In genomic region chr1:30353637-30354036, GRCh38 we compare ENCODE assay signal across 13 cellular contexts.
DNase-seq lines count a peak whose midpoint lies in the region; ATAC-seq and TF ChIP-seq lines count a peak whose summit lies in the region.
"Had no signal": no experiment of that assay in that cellular context is flagged by ENCODE, and none has a peak within 500 bp of the region (broad histone marks: within the 10 kb centered on the region; RNA-seq: fewer than 3 reads in every experiment).

No MANE protein-coding gene starts in this region.

- no peak overlapping the region for H3K4me3 ChIP-seq in smooth muscle cell
- H3K4me3 ChIP-seq in CD4-positive, alpha-beta memory T cell (ENCODE audit: low read length in 2 of 2) = no peak overlapping the region

- H3K27ac Mint-ChIP-seq in activated T-cell treated with anti-CD3 and anti-CD28 coated beads, Interleukin-2, amount 50 U/mL, for 72 hours = no peak overlapping the region
- H3K27ac Mint-ChIP-seq in CD4-positive, alpha-beta memory T cell = no peak overlapping the region

- no peaks in the 10 kb centered on the region for H4K20me1 ChIP-seq in smooth muscle cell (ENCODE audit: low read depth)

- ATAC-seq in Right ventricle myocardium superior (ENCODE audit: poor library complexity) = peak; percentile 61
- ATAC-seq in Right ventricle myocardium inferior = no peak
- ATAC-seq in activated T-cell treated with anti-CD3 and anti-CD28 coated beads, Interleukin-2, amount 50 U/mL, for 72 hours (replicated peaks in 1 of 2) = no peak
- no peak for ATAC-seq in GM18511 (IDR thresholded peaks at IDR 0.05; ENCODE audit: unreplicated experiment)

- no peak overlapping the region for H3K4me3 Mint-ChIP-seq in activated T-cell treated with anti-CD3 and anti-CD28 coated beads, Interleukin-2, amount 50 U/mL, for 72 hours
- H3K4me3 Mint-ChIP-seq in CD4-positive, alpha-beta memory T cell = no peak overlapping the region

- H3K9me3 Mint-ChIP-seq in activated T-cell treated with anti-CD3 and anti-CD28 coated beads, Interleukin-2, amount 50 U/mL, for 72 hours = no peaks in the 10 kb centered on the region
- H3K9me3 Mint-ChIP-seq in CD4-positive, alpha-beta memory T cell = peaks cover 0 to 11% (median 5%) of the 10 kb centered on the region in 8 donors

- no peak overlapping the region for H2AFZ ChIP-seq in smooth muscle cell (ENCODE audit: low read depth)
- H2AFZ ChIP-seq: parathyroid adenoma had no signal

- no peaks in the 10 kb centered on the region for H3K36me3 ChIP-seq in smooth muscle cell (ENCODE audit: low read depth)
- H3K36me3 ChIP-seq in CD4-positive, alpha-beta memory T cell (ENCODE audit: insufficient read depth, low read length) = no peaks in the 10 kb centered on the region

- DNase-seq in Right ventricle myocardium superior (no peak), Right ventricle myocardium inferior (ENCODE audit: missing footprints) (no peak), RKO (ENCODE audit: low spot score) (peak; percentile 22), fibroblast of peridontal ligament (ENCODE audit: extremely low read depth) (peak; percentile 1), smooth muscle cell (lab: John Stamatoyannopoulos, UW; ENCODE audit: unreplicated experiment) (no peak)
- DNase-seq in activated T-cell treated with anti-CD3 and anti-CD28 coated beads, Interleukin-2, amount 50 U/mL, for 72 hours = no peak
- DNase-seq in CD4-positive, alpha-beta memory T cell = no peak
- DNase-seq: ACHN, EL, erythroblast, NCI-H1436 treated with DMSO at 0.1 percent for 48 hours had no signal

- no peak overlapping the region for H3K27ac ChIP-seq in smooth muscle cell (ENCODE audit: low read depth)
- H3K27ac ChIP-seq in CD4-positive, alpha-beta memory T cell (ENCODE audit: low read depth, low read length) = no peak overlapping the region
- H3K27ac ChIP-seq: parathyroid adenoma had no signal

- no peaks in the 10 kb centered on the region for H3K36me3 Mint-ChIP-seq in activated T-cell treated with anti-CD3 and anti-CD28 coated beads, Interleukin-2, amount 50 U/mL, for 72 hours (ENCODE audit: insufficient read depth in 2 of 2)
- peaks cover 0 to 3% of the 10 kb centered on the region in 2 donors for H3K36me3 Mint-ChIP-seq in CD4-positive, alpha-beta memory T cell

- no peak overlapping the region for H3K4me2 ChIP-seq in smooth muscle cell

- H3K27me3 ChIP-seq in smooth muscle cell (ENCODE audit: low read depth) = peaks cover 13% of the 10 kb centered on the region
- no peaks in the 10 kb centered on the region for H3K27me3 ChIP-seq in CD4-positive, alpha-beta memory T cell (ENCODE audit: insufficient read depth, low read length)

- TF ChIP-seq CTCF in smooth muscle cell (IDR thresholded peaks at IDR 0.05; ENCODE audit: borderline replicate concordance, insufficient read depth, poor library complexity, severe bottlenecking) = peak; percentile 35

- intact Hi-C loops in Right ventricle myocardium superior (cut with DNase I) (loop anchor here (10.0 kb wide), 1 partner anchor 351 kb away; no protein-coding TSS in a partner anchor), Right ventricle myocardium inferior (cut with DNase I) (loop anchor here (10.0 kb wide), 1 partner anchor 351 kb away; no protein-coding TSS in a partner anchor)
- intact Hi-C loops in CD4-positive, alpha-beta memory T cell (cut with micrococcal nuclease) = no loop called here

- H3K79me2 ChIP-seq in smooth muscle cell (ENCODE audit: low read depth) = no peaks in the 10 kb centered on the region
- H3K79me2 ChIP-seq: parathyroid adenoma had no signal

- no peaks in the 10 kb centered on the region for H3F3A ChIP-seq in smooth muscle cell (ENCODE audit: low read depth)

- no peaks in the 10 kb centered on the region for H3K4me1 Mint-ChIP-seq in activated T-cell treated with anti-CD3 and anti-CD28 coated beads, Interleukin-2, amount 50 U/mL, for 72 hours (ENCODE audit: low read depth)
- no peaks in the 10 kb centered on the region for H3K4me1 Mint-ChIP-seq in CD4-positive, alpha-beta memory T cell

- peaks cover 5% of the 10 kb centered on the region for H3K4me1 ChIP-seq in smooth muscle cell (ENCODE audit: low read depth)
- H3K4me1 ChIP-seq in CD4-positive, alpha-beta memory T cell (ENCODE audit: insufficient read depth, low read length) = no peaks in the 10 kb centered on the region
- H3K4me1 ChIP-seq: parathyroid adenoma had no signal

- H3K9ac ChIP-seq in smooth muscle cell (ENCODE audit: low read depth) = no peak overlapping the region
- H3K9ac ChIP-seq: parathyroid adenoma had no signal

- peaks cover 25% of the 10 kb centered on the region for H3K27me3 Mint-ChIP-seq in activated T-cell treated with anti-CD3 and anti-CD28 coated beads, Interleukin-2, amount 50 U/mL, for 72 hours (ENCODE audit: low read depth)
- H3K27me3 Mint-ChIP-seq in CD4-positive, alpha-beta memory T cell = peaks cover 19 to 28% of the 10 kb centered on the region in 2 donors

- POLR2A ChIA-PET in CD4-positive, alpha-beta memory T cell (lab: Charles Lee; ENCODE audit: partially characterized antibody) = no interaction called here

- CTCF ChIA-PET in CD4-positive, alpha-beta memory T cell (lab: Charles Lee; ENCODE audit: partially characterized antibody) = interaction anchor here (0.7 to 1.2 kb wide), 2 partner anchors 27 to 1117 kb away, joined by 3 to 4 read pairs; no protein-coding TSS in a partner anchor

- H3K9me3 ChIP-seq in smooth muscle cell (replicated peaks; ENCODE audit: low read depth) = no peaks in the 10 kb centered on the region
- no peaks in the 10 kb centered on the region for H3K9me3 ChIP-seq in CD4-positive, alpha-beta memory T cell (ENCODE audit: control insufficient read depth in 1 of 2, low read length in 2 of 2)

Comparison
In these comparisons a context has a peak if more than half of its experiments do, and no peak if none do; other contexts are left out.
1. DNase-seq: peak in RKO (single experiment) and fibroblast of peridontal ligament (single experiment); none in Right ventricle myocardium superior (single experiment), Right ventricle myocardium inferior (single experiment), smooth muscle cell (single experiment), activated T-cell treated with anti-CD3 and anti-CD28 coated beads, Interleukin-2, amount 50 U/mL, for 72 hours (0 of 2) and CD4-positive, alpha-beta memory T cell (0 of 5).